In the genomic region with DNA sequence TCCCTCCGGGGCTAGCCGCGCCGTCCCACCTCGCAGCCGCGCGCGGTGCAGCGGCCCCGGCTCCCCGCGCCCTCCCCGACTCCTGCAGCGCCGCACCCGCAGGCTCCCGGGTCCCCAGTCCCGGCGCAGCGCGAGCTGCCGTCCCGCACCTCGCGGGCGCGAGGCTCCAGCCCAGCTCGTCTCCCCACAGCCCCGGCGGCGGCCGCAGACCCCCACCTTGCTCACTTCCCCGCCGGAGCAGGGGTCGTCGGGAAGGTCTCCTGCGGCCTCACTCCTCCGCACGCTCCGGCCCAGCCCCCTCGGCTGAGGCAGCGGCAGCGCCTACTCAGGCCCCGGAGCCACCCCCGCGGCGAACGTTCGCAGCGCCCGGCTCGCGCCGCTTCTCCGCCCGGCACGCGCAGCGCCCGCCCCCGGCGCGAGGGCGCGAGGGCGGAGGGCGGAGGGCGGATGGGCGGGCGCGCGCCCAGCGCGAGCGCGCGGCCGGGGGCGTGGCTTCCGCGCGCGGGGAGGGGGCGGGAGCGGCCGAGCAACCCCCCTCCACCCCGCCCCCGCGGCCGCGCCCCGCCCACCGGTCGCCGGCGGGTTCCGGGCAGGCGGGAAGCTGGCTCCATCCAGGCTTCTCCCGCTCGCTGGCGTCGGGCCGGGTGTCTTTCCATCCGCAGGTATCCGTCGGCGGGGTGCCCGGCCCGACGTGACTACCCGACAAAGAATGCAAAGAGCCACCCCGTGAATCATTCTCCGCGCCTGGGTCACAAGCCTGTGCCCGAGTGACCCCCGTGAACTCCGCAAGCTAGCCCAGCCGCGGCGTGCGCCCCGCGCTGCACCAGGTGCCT, we compare ENCODE assay signal across 8 cellular contexts. TPM values are rescaled to one million over a fixed set of nuclear protein-coding genes. Genes with fewer than 3 reads are reported as not detected.
DNase-seq lines count a peak whose midpoint lies in the region; ATAC-seq, FAIRE-seq and TF ChIP-seq lines count a peak whose summit lies in the region.

A gene (minus strand): TSS at position 408 of the 833 bp plus-strand sequence. CDS start 20,917 bp downstream, outside the sequence.

- H4K20me1 ChIP-seq in fibroblast of lung (ENCODE audit: control insufficient read depth, extremely low read depth, insufficient read depth, low read length), result no peaks in the 10 kb centered on the region

- no peaks in the 10 kb centered on the region for H3K9me3 Mint-ChIP-seq in natural killer cell

- ATAC-seq in GM19463 (IDR thresholded peaks at IDR 0.05; ENCODE audit: unreplicated experiment) (peak; percentile 54), natural killer cell (peak; percentile 79 to 92 (median 80))

- DNase-seq in COR-L47 (lab: John Stamatoyannopoulos, UW) (peak; percentile 65), HK-2 (ENCODE audit: unreplicated experiment) (peak; percentile 83), RCC 7860 (ENCODE audit: low spot score) (peak; percentile 58), activated T-helper 1 cell treated with Interleukin-2 at 50 U/mL for 16 hours (ENCODE audit: low read depth) (peak; percentile 78), fibroblast of lung (ENCODE audit: low read depth in 2 of 2) (peak; percentile 46 to 57), natural killer cell (peak; percentile 77)
- peak; percentile 68 to 88 (median 79) for DNase-seq in stimulated activated naive CD4-positive, alpha-beta T cell (lab: John Stamatoyannopoulos, UW)

- peak within 1 kb of the TSS; percentile 75 to 93 (median 78) for H3K4me3 ChIP-seq in fibroblast of lung (replicated peaks in 1 of 4; ENCODE audit: control extremely low read depth in 1 of 4, insufficient read depth in 1 of 4, low read depth in 3 of 4, low read length in 4 of 4)

- peaks cover 14 to 19% of the 10 kb centered on the region in 2 donors for H3K4me1 Mint-ChIP-seq in natural killer cell

- H3K27ac Mint-ChIP-seq in natural killer cell, result peak within 1 kb of the TSS; percentile 47 to 77

- H3K36me3 ChIP-seq in fibroblast of lung (ENCODE audit: control insufficient read depth, insufficient read depth, low read length), result no peaks in the 10 kb centered on the region

- H3K27me3 ChIP-seq in fibroblast of lung (ENCODE audit: control insufficient read depth, insufficient read depth, low read length), result no peaks in the 10 kb centered on the region

- H3K4me3 Mint-ChIP-seq in natural killer cell, result peak within 1 kb of the TSS; percentile 88

- H3K9ac ChIP-seq in fibroblast of lung (ENCODE audit: insufficient read depth, low read length), result peak within 1 kb of the TSS; percentile 55

- H2AFZ ChIP-seq in fibroblast of lung (ENCODE audit: low read length), result peak within 1 kb of the TSS; percentile 81

- no peaks in the 10 kb centered on the region for H3K27me3 Mint-ChIP-seq in natural killer cell (ENCODE audit: low read depth in 2 of 2)

- H3K4me2 ChIP-seq in fibroblast of lung (ENCODE audit: extremely low read depth, insufficient read depth, low read length), result peak within 1 kb of the TSS; percentile 97

- H3K36me3 Mint-ChIP-seq in natural killer cell, result no peaks in the 10 kb centered on the region

- TF ChIP-seq CTCF in fibroblast of lung (conservative IDR thresholded peaks at IDR 0.05 in 1 of 2, IDR thresholded peaks at IDR 0.05 in 1 of 2; ENCODE audit: low read depth in 1 of 2, low read length in 2 of 2), result no peak
- TF ChIP-seq CTCF in natural killer cell (IDR thresholded peaks at IDR 0.05), result no peak

- no peak within 1 kb of the TSS for H3K27ac ChIP-seq in fibroblast of lung (ENCODE audit: insufficient read depth, low read length)

- no peak for FAIRE-seq in RCC 7860 (lab: Jason Lieb, UNC)

- intact Hi-C loops in natural killer cell (cut with micrococcal nuclease), result loop anchor here (2.0 to 10.0 kb wide), 2 partner anchors 205 to 309 kb away; a partner anchor contains a TSS

- peaks cover 3% of the 10 kb centered on the region for H3K4me1 ChIP-seq in fibroblast of lung (ENCODE audit: control insufficient read depth, extremely low read depth, insufficient read depth, low read length)

- H3K79me2 ChIP-seq in fibroblast of lung (ENCODE audit: control insufficient read depth, insufficient read depth, low read length), result no peaks in the 10 kb centered on the region

- H3K9me3 ChIP-seq in fibroblast of lung (ENCODE audit: control insufficient read depth, insufficient read depth, low read depth, low read length), result no peaks in the 10 kb centered on the region

RNA-seq across cellular contexts. Expression of the gene that starts here (rescaled TPM):
- 4.1 and 5.4 TPM in 2 replicates for total RNA-seq in fibroblast of lung
- polyA plus RNA-seq in fibroblast of lung, result 5.1 and 6.5 TPM in 2 replicates
- 3.7 and 5.2 TPM in 2 replicates for polyA plus RNA-seq in fibroblast of lung (2012)
- polyA minus RNA-seq in fibroblast of lung (ENCODE audit: low replicate concordance), result 5.5 and 5.9 TPM in 2 replicates
- total RNA-seq in natural killer cell, result 10 to 100 TPM; 20.8 to 33.7 (median 23.6) TPM
